9 cellular contexts compared by ENCODE assay signal in genomic region chr2:5696351-5696740, GRCh38. TPM values are rescaled to one million over a fixed set of nuclear protein-coding genes. Genes with fewer than 3 reads are reported as not detected.
DNase-seq lines count a peak whose midpoint lies in the region; ATAC-seq and TF ChIP-seq lines count a peak whose summit lies in the region.
"Had no signal": no experiment of that assay in that cellular context is flagged by ENCODE, and none has a peak within 500 bp of the region (broad histone marks: within the 10 kb centered on the region; RNA-seq: fewer than 3 reads in every experiment).

No MANE protein-coding gene starts in this region.

- no peak overlapping the region for H3K9ac ChIP-seq in colonic mucosa (ENCODE audit: low read depth in 2 of 2, low read length in 2 of 2)
- H3K9ac ChIP-seq in muscle layer of colon (ENCODE audit: low read length), result peak overlapping the region; percentile 33

- H3K27me3 Mint-ChIP-seq in activated T-helper 2 cell treated with anti-CD3 and anti-CD28 coated beads, Interferon-gamma antibody, Interleukin-2, Interleukin-4, amounts not matched to agents 10 μg/mL and 5 μg/mL and 100 μg/mL, durations not matched to agents 14 hours and 24 hours and 36 hours (ENCODE audit: low read depth), result peaks cover 48% of the 10 kb centered on the region
- peaks cover 18 to 28% (median 23%) of the 10 kb centered on the region in 3 donors for H3K27me3 Mint-ChIP-seq in immature natural killer cell (ENCODE audit: low read depth in 3 of 3)

- no peaks in the 10 kb centered on the region for H3K36me3 Mint-ChIP-seq in activated T-helper 2 cell treated with anti-CD3 and anti-CD28 coated beads, Interferon-gamma antibody, Interleukin-2, Interleukin-4, amounts not matched to agents 10 μg/mL and 5 μg/mL and 100 μg/mL, durations not matched to agents 14 hours and 24 hours and 36 hours (ENCODE audit: low read depth)
- H3K36me3 Mint-ChIP-seq in immature natural killer cell, result peaks cover 0 to 7% (median 6%) of the 10 kb centered on the region in 3 donors

- H3K27me3 ChIP-seq in colonic mucosa (peaks cover 41% of the 10 kb centered on the region), muscle layer of colon (ENCODE audit: control insufficient read depth in 1 of 2, insufficient read depth in 2 of 2, low read length in 2 of 2) (peaks cover 0 to 27% of the 10 kb centered on the region in 2 donors)

- H3K9me3 Mint-ChIP-seq in activated T-helper 2 cell treated with anti-CD3 and anti-CD28 coated beads, Interferon-gamma antibody, Interleukin-2, Interleukin-4, amounts not matched to agents 10 μg/mL and 5 μg/mL and 100 μg/mL, durations not matched to agents 14 hours and 24 hours and 36 hours, result no peaks in the 10 kb centered on the region
- peaks cover 0 to 30% (median 11%) of the 10 kb centered on the region in 6 donors for H3K9me3 Mint-ChIP-seq in immature natural killer cell

- peak; percentile 28 for ATAC-seq in HG03095 (IDR thresholded peaks at IDR 0.05; ENCODE audit: unreplicated experiment)

- peak overlapping the region; percentile 3 for H3K4me3 ChIP-seq in colonic mucosa
- peak overlapping the region; percentile 53 to 71 for H3K4me3 ChIP-seq in muscle layer of colon (ENCODE audit: low read depth in 1 of 2, low read length in 2 of 2)

- H3K27ac ChIP-seq in colonic mucosa (no peak overlapping the region), muscle layer of colon (ENCODE audit: low read depth, low read length) (peak overlapping the region; percentile 79)

- TF ChIP-seq CTCF in colonic mucosa (IDR thresholded peaks at IDR 0.05), result no peak

- H3K4me3 Mint-ChIP-seq in activated T-helper 2 cell treated with anti-CD3 and anti-CD28 coated beads, Interferon-gamma antibody, Interleukin-2, Interleukin-4, amounts not matched to agents 10 μg/mL and 5 μg/mL and 100 μg/mL, durations not matched to agents 14 hours and 24 hours and 36 hours (ENCODE audit: low read depth), result no peak overlapping the region
- no peak overlapping the region for H3K4me3 Mint-ChIP-seq in immature natural killer cell

- no peaks in the 10 kb centered on the region for H3K36me3 ChIP-seq in colonic mucosa
- no peaks in the 10 kb centered on the region for H3K36me3 ChIP-seq in muscle layer of colon (ENCODE audit: insufficient read depth, low read length)

- intact Hi-C loops in colonic mucosa (cut with DNase I), result no loop called here
- intact Hi-C loops in activated T-helper 2 cell treated with anti-CD3 and anti-CD28 coated beads, Interferon-gamma antibody, Interleukin-2, Interleukin-4, amounts not matched to agents 10 μg/mL and 5 μg/mL and 100 μg/mL, durations not matched to agents 14 hours and 24 hours and 36 hours (cut with micrococcal nuclease), result no loop called here

- DNase-seq in AG08396 (ENCODE audit: low spot score) (peak; percentile 31), colonic mucosa (no peak), globus pallidus (ENCODE audit: low spot score) (no peak), immature natural killer cell (no peak)
- no peak for DNase-seq in activated T-helper 2 cell treated with anti-CD3 and anti-CD28 coated beads, Interferon-gamma antibody, Interleukin-2, Interleukin-4, amounts not matched to agents 10 μg/mL and 5 μg/mL and 100 μg/mL, durations not matched to agents 14 hours and 24 hours and 36 hours (ENCODE audit: low spot score)
- DNase-seq in stimulated activated CD4-positive, alpha-beta T cell treated with anti-CD3 and anti-CD28 coated beads, Interleukin-2, amount 100 ng/mL, for 24 hours, result no peak

- no peaks in the 10 kb centered on the region for H3K4me1 ChIP-seq in colonic mucosa
- no peaks in the 10 kb centered on the region for H3K4me1 ChIP-seq in muscle layer of colon (ENCODE audit: insufficient read depth, low read length)

- H3K9me3 ChIP-seq in colonic mucosa (no peaks in the 10 kb centered on the region), muscle layer of colon (ENCODE audit: low read length) (no peaks in the 10 kb centered on the region)

- no peak overlapping the region for H3K27ac Mint-ChIP-seq in activated T-helper 2 cell treated with anti-CD3 and anti-CD28 coated beads, Interferon-gamma antibody, Interleukin-2, Interleukin-4, amounts not matched to agents 10 μg/mL and 5 μg/mL and 100 μg/mL, durations not matched to agents 14 hours and 24 hours and 36 hours
- H3K27ac Mint-ChIP-seq in immature natural killer cell, result no peak overlapping the region

- H3K4me1 Mint-ChIP-seq in activated T-helper 2 cell treated with anti-CD3 and anti-CD28 coated beads, Interferon-gamma antibody, Interleukin-2, Interleukin-4, amounts not matched to agents 10 μg/mL and 5 μg/mL and 100 μg/mL, durations not matched to agents 14 hours and 24 hours and 36 hours (ENCODE audit: low read depth), result peaks cover 3% of the 10 kb centered on the region
- H3K4me1 Mint-ChIP-seq in immature natural killer cell, result peaks cover 0 to 4% of the 10 kb centered on the region in 2 donors

RNA-seq across cellular contexts. Expression of gene SOX11, which starts 4.2 kb away (rescaled TPM):
- under 1 TPM in 1 of 2 donors, not detected in 1; 0.35 TPM for total RNA-seq in colonic mucosa
- total RNA-seq in activated T-helper 2 cell treated with anti-CD3 and anti-CD28 coated beads, Interferon-gamma antibody, Interleukin-2, Interleukin-4, amounts not matched to agents 10 μg/mL and 5 μg/mL and 100 μg/mL, durations not matched to agents 14 hours and 24 hours and 36 hours, result not detected in 2 replicates
- polyA plus RNA-seq in immature natural killer cell, result not detected
- total RNA-seq: activated CD8-positive, alpha-beta memory T cell treated with anti-CD3 and anti-CD28 coated beads for 36 hours had no signal
